10 cellular contexts compared by ENCODE assay signal in genomic region chr18:77123313-77124231, GRCh38. TPM values are rescaled to one million over a fixed set of nuclear protein-coding genes. Genes with fewer than 3 reads are reported as not detected.
DNase-seq lines count a peak whose midpoint lies in the region; ATAC-seq and TF ChIP-seq lines count a peak whose summit lies in the region.
"Had no signal": no experiment of that assay in that cellular context is flagged by ENCODE, and none has a peak within 500 bp of the region (broad histone marks: within the 10 kb centered on the region; RNA-seq: fewer than 3 reads in every experiment).

No MANE protein-coding gene starts in this region.

- H3K27me3 Mint-ChIP-seq in activated T-cell treated with anti-CD3 and anti-CD28 coated beads, Interleukin-2, amount 50 U/mL, for 72 hours (ENCODE audit: low read depth): no peaks in the 10 kb centered on the region
- no peaks in the 10 kb centered on the region for H3K27me3 Mint-ChIP-seq in naive B cell

- H3K36me3 Mint-ChIP-seq in activated T-cell treated with anti-CD3 and anti-CD28 coated beads, Interleukin-2, amount 50 U/mL, for 72 hours (ENCODE audit: insufficient read depth in 2 of 2): peaks cover 7 to 23% of the 10 kb centered on the region in 2 donors
- peaks cover 0 to 5% of the 10 kb centered on the region in 2 donors for H3K36me3 Mint-ChIP-seq in naive B cell

- no peak for TF ChIP-seq CTCF in HL-60 (IDR thresholded peaks at IDR 0.05; ENCODE audit: insufficient read depth, low read length)

- peaks cover 96% of the 10 kb centered on the region for H3K4me1 Mint-ChIP-seq in activated T-cell treated with anti-CD3 and anti-CD28 coated beads, Interleukin-2, amount 50 U/mL, for 72 hours (ENCODE audit: low read depth)
- peaks cover 74 to 88% (median 84%) of the 10 kb centered on the region in 3 donors for H3K4me1 Mint-ChIP-seq in naive B cell

- H3K4me3 Mint-ChIP-seq in activated T-cell treated with anti-CD3 and anti-CD28 coated beads, Interleukin-2, amount 50 U/mL, for 72 hours: peak overlapping the region; percentile 78 to 84
- peak overlapping the region; percentile 37 to 79 (median 64) for H3K4me3 Mint-ChIP-seq in naive B cell

- DNase-seq in D341Med (ENCODE audit: low spot score) (peak; percentile 27), HL-60 (ENCODE audit: low read depth in 1 of 2, low spot score in 1 of 2) (no peak), naive B cell (no peak), DMS79 treated with DMSO at 0.1 percent for 48 hours (lab: John Stamatoyannopoulos, UW) (no peak), COLO668 (lab: John Stamatoyannopoulos, UW; ENCODE audit: unreplicated experiment) (no peak)
- DNase-seq in activated T-cell treated with anti-CD3 and anti-CD28 coated beads, Interleukin-2, amount 50 U/mL, for 72 hours: no peak
- DNase-seq: esophagus squamous epithelium, NCI-H1436 treated with DMSO at 0.1 percent for 48 hours had no signal

- H3K9me3 Mint-ChIP-seq in activated T-cell treated with anti-CD3 and anti-CD28 coated beads, Interleukin-2, amount 50 U/mL, for 72 hours: peaks cover 0 to 2% of the 10 kb centered on the region in 2 donors
- H3K9me3 Mint-ChIP-seq in naive B cell: peaks cover 0 to 3% (median 0%) of the 10 kb centered on the region in 7 donors

- ATAC-seq in activated T-cell treated with anti-CD3 and anti-CD28 coated beads, Interleukin-2, amount 50 U/mL, for 72 hours (replicated peaks in 1 of 2): no peak
- ATAC-seq in naive B cell (ENCODE audit: low read depth in 2 of 2) (no peak), GM21825 (IDR thresholded peaks at IDR 0.05; ENCODE audit: unreplicated experiment) (no peak), HG02840 (IDR thresholded peaks at IDR 0.05; ENCODE audit: low FRiP score, unreplicated experiment) (no peak)

- H3K27ac Mint-ChIP-seq in activated T-cell treated with anti-CD3 and anti-CD28 coated beads, Interleukin-2, amount 50 U/mL, for 72 hours: peak overlapping the region; percentile 80
- H3K27ac Mint-ChIP-seq in naive B cell: peak overlapping the region; percentile 85 to 97 (median 88)

- no peak overlapping the region for H3K4me3 ChIP-seq in HL-60 (replicated peaks; ENCODE audit: insufficient read depth, low read length)

- H3K27me3 ChIP-seq in HL-60 (ENCODE audit: insufficient read depth, poor library complexity, severe bottlenecking): no peaks in the 10 kb centered on the region
- H3K27me3 ChIP-seq: esophagus squamous epithelium had no signal

- peak overlapping the region; percentile 97 for H3K27ac ChIP-seq in HL-60 (replicated peaks)

RNA-seq across cellular contexts. Expression of gene MBP, which starts 9.0 kb away (rescaled TPM):
- 100 to 1,000 TPM; 101 to 107 TPM for total RNA-seq in activated T-cell treated with anti-CD3 and anti-CD28 coated beads, Interleukin-2, amount 50 U/mL, for 72 hours
- 10 to 100 TPM; 35.4 to 69.2 (median 66.6) TPM for polyA plus RNA-seq in naive B cell (ENCODE audit: low read depth in 6 of 6)
